15 cellular contexts compared by ENCODE assay signal in genomic region chr7:126940723-126941307, GRCh38.
"Had no signal": no experiment of that assay in that cellular context is flagged by ENCODE, and none has a peak within 500 bp of the region (broad histone marks: within the 10 kb centered on the region; RNA-seq: fewer than 3 reads in every experiment).

No MANE protein-coding gene starts in this region.

- DNase-seq: activated CD4-positive, alpha-beta T cell treated with anti-CD3 and anti-CD28 coated beads, Interleukin-2, amount 50 U/mL, for 48 hours; activated CD4-positive, CD25-positive, alpha-beta regulatory T cell treated with anti-CD3 and anti-CD28 coated beads, Interleukin-2, amount 50 U/mL, for 72 hours; activated CD8-positive, alpha-beta memory T cell treated with anti-CD3 and anti-CD28 coated beads, Interleukin-2, amount 10 ng/mL, durations not matched to agents 7 days and 5 days; activated gamma-delta T cell; activated naive CD8-positive, alpha-beta T cell treated with anti-CD3 and anti-CD28 coated beads for 36 hours; activated T-cell treated with anti-CD3 and anti-CD28 coated beads, Interleukin-2, amount 50 U/mL, for 4 hours; dermis blood vessel endothelial cell; glutamatergic neuron; immature natural killer cell; left colon; nephron progenitor cell; psoas muscle; sigmoid colon; upper lobe of left lung had no signal

- ATAC-seq: activated CD8-positive, alpha-beta memory T cell treated with anti-CD3 and anti-CD28 coated beads, Interleukin-2, amount 10 ng/mL, durations not matched to agents 7 days and 5 days; activated T-cell treated with anti-CD3 and anti-CD28 coated beads, Interleukin-2, amount 50 U/mL, for 4 hours; esophagus mucosa; left colon; psoas muscle had no signal
